Comparison of ENCODE assay signal across 1 cellular context in the genomic region with DNA sequence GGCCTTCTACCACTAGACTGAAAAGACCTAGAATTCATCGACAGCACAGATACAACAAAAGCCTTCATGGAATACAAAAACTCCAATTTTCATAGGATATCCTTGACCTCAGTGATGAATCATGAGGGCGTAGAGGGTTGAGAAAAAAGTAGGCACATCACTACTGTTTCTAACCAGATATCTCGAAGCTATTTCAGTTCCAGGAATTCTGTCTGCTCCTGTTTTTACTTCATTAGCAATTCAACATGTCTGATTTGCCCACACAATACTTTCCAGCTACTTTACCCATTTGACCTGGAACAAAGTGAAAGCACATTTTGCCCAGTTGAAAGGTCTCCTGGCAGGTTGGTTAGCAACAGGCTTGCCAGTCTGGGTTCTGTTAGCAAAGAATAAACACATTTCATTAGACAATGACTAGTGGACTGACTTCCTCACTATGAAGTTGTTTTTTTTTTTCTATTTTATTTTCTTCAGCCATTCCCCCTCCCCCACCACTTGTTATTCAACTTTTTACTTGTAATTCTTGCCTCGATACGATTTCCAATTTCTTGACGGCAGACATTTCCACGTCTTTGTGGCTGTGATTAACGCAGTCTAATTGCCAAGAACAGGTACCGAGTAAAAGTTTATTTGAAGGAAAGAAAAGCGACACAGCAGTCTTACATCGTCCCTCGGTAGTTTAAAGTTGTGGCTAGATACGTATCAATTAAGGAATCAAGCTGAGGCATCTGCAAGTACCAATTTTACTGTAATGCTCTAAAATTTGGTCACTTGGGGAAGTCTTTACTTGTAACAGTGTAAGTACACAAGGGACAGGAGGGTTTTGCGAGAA.
TF ChIP-seq lines count a peak whose summit lies in the region.

No MANE protein-coding gene starts in this region.

TF ChIP-seq in HepG2, 621 proteins besides CTCF, POLR2A, EP300 and RAD21 (continued from another document and continues in another):
- TF ChIP-seq, protein P1, sequence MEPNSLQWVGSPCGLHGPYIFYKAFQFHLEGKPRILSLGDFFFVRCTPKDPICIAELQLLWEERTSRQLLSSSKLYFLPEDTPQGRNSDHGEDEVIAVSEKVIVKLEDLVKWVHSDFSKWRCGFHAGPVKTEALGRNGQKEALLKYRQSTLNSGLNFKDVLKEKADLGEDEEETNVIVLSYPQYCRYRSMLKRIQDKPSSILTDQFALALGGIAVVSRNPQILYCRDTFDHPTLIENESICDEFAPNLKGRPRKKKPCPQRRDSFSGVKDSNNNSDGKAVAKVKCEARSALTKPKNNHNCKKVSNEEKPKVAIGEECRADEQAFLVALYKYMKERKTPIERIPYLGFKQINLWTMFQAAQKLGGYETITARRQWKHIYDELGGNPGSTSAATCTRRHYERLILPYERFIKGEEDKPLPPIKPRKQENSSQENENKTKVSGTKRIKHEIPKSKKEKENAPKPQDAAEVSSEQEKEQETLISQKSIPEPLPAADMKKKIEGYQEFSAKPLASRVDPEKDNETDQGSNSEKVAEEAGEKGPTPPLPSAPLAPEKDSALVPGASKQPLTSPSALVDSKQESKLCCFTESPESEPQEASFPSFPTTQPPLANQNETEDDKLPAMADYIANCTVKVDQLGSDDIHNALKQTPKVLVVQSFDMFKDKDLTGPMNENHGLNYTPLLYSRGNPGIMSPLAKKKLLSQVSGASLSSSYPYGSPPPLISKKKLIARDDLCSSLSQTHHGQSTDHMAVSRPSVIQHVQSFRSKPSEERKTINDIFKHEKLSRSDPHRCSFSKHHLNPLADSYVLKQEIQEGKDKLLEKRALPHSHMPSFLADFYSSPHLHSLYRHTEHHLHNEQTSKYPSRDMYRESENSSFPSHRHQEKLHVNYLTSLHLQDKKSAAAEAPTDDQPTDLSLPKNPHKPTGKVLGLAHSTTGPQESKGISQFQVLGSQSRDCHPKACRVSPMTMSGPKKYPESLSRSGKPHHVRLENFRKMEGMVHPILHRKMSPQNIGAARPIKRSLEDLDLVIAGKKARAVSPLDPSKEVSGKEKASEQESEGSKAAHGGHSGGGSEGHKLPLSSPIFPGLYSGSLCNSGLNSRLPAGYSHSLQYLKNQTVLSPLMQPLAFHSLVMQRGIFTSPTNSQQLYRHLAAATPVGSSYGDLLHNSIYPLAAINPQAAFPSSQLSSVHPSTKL (CRISPR knock-in tag; IDR thresholded peaks at IDR 0.05), result no peak
- TF ChIP-seq MAZ (IDR thresholded peaks at IDR 0.05; ENCODE audit: borderline replicate concordance, low read depth, low read length) (no peak), MAZ (CRISPR knock-in tag; IDR thresholded peaks at IDR 0.05; ENCODE audit: low read depth) (0 out of 2 replicates have a peak, but pooled peaks have one; percentile 3), REPIN1 (CRISPR knock-in tag; IDR thresholded peaks at IDR 0.05; ENCODE audit: borderline replicate concordance, low read depth) (0 out of 2 replicates have a peak, but pooled peaks have one; percentile 50), HOXA5 (CRISPR knock-in tag; IDR thresholded peaks at IDR 0.05) (0 out of 2 replicates have a peak, but pooled peaks have one; percentile 7), SP2 (CRISPR knock-in tag; IDR thresholded peaks at IDR 0.05) (no peak), ZFP82 (CRISPR knock-in tag; IDR thresholded peaks at IDR 0.05; ENCODE audit: borderline replicate concordance) (no peak), ZNF383 (CRISPR knock-in tag; IDR thresholded peaks at IDR 0.05; ENCODE audit: borderline replicate concordance) (no peak), SIX4 (CRISPR knock-in tag; IDR thresholded peaks at IDR 0.05) (no peak), FOSL1 (CRISPR knock-in tag; IDR thresholded peaks at IDR 0.05; ENCODE audit: borderline replicate concordance) (no peak), POLR2AphosphoS5 (IDR thresholded peaks at IDR 0.05; ENCODE audit: low read depth, low read length) (no peak), SRSF1 (optimal IDR thresholded peaks at IDR 0.05; ENCODE audit: low read depth, low read length) (no peak), ZNF253 (CRISPR knock-in tag; IDR thresholded peaks at IDR 0.05; ENCODE audit: borderline replicate concordance) (no peak), ATF1 (CRISPR knock-in tag; IDR thresholded peaks at IDR 0.05) (0 out of 2 replicates have a peak, but pooled peaks have one; percentile 53), TP53 (CRISPR knock-in tag; conservative IDR thresholded peaks at IDR 0.05) (no peak), RFXAP (CRISPR knock-in tag; IDR thresholded peaks at IDR 0.05; ENCODE audit: borderline replicate concordance) (no peak), ZNF550 (CRISPR knock-in tag; IDR thresholded peaks at IDR 0.05; ENCODE audit: borderline replicate concordance) (no peak), BHLHE40 (IDR thresholded peaks at IDR 0.05; ENCODE audit: low read length) (no peak), MIXL1 (CRISPR knock-in tag; IDR thresholded peaks at IDR 0.05) (no peak)
- TF ChIP-seq, protein P2, sequence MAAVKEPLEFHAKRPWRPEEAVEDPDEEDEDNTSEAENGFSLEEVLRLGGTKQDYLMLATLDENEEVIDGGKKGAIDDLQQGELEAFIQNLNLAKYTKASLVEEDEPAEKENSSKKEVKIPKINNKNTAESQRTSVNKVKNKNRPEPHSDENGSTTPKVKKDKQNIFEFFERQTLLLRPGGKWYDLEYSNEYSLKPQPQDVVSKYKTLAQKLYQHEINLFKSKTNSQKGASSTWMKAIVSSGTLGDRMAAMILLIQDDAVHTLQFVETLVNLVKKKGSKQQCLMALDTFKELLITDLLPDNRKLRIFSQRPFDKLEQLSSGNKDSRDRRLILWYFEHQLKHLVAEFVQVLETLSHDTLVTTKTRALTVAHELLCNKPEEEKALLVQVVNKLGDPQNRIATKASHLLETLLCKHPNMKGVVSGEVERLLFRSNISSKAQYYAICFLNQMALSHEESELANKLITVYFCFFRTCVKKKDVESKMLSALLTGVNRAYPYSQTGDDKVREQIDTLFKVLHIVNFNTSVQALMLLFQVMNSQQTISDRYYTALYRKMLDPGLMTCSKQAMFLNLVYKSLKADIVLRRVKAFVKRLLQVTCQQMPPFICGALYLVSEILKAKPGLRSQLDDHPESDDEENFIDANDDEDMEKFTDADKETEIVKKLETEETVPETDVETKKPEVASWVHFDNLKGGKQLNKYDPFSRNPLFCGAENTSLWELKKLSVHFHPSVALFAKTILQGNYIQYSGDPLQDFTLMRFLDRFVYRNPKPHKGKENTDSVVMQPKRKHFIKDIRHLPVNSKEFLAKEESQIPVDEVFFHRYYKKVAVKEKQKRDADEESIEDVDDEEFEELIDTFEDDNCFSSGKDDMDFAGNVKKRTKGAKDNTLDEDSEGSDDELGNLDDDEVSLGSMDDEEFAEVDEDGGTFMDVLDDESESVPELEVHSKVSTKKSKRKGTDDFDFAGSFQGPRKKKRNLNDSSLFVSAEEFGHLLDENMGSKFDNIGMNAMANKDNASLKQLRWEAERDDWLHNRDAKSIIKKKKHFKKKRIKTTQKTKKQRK (IDR thresholded peaks at IDR 0.05; ENCODE audit: low read length), result no peak
- TF ChIP-seq, protein P3, sequence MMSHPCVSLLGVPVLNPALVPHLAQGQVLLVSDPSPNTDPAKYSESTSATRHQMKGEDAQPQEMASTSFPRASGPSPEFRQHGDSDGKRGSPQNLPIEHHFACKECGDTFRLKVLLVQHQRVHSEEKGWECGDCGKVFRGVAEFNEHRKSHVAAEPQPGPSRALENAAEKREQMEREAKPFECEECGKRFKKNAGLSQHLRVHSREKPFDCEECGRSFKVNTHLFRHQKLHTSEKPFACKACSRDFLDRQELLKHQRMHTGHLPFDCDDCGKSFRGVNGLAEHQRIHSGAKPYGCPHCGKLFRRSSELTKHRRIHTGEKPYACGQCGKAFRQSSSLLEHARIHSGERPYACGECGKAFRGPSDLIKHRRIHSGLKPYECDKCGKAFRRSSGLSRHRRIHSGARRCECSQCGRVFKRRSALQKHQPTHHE (CRISPR knock-in tag; IDR thresholded peaks at IDR 0.05; ENCODE audit: borderline replicate concordance), result 0 out of 2 replicates have a peak, but pooled peaks have one; percentile 18
- TF ChIP-seq, protein P4, sequence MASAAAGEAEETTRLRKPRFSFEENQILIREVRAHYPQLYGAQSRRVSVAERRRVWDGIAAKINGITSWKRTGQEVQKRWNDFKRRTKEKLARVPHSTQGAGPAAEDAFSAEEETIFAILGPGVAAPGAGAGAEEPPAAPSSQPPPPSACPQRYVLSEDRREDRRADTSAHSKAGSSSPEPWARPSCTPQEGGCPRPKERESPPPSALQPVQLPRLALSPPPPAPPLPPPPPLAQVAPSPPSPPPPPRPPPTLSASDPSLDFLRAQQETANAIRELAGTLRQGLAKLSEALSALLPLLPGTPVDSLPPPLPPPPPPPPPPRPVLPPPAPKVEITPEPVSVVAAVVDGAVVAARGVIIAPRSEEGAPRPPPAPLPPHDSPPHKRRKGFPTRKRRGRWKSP (CRISPR knock-in tag; IDR thresholded peaks at IDR 0.05), result 0 out of 2 replicates have a peak, but pooled peaks have one; percentile 2
- TF ChIP-seq, protein P5, sequence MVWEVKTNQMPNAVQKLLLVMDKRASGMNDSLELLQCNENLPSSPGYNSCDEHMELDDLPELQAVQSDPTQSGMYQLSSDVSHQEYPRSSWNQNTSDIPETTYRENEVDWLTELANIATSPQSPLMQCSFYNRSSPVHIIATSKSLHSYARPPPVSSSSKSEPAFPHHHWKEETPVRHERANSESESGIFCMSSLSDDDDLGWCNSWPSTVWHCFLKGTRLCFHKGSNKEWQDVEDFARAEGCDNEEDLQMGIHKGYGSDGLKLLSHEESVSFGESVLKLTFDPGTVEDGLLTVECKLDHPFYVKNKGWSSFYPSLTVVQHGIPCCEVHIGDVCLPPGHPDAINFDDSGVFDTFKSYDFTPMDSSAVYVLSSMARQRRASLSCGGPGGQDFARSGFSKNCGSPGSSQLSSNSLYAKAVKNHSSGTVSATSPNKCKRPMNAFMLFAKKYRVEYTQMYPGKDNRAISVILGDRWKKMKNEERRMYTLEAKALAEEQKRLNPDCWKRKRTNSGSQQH (CRISPR knock-in tag; IDR thresholded peaks at IDR 0.05; ENCODE audit: low read depth), result no peak
- TF ChIP-seq, protein P6, sequence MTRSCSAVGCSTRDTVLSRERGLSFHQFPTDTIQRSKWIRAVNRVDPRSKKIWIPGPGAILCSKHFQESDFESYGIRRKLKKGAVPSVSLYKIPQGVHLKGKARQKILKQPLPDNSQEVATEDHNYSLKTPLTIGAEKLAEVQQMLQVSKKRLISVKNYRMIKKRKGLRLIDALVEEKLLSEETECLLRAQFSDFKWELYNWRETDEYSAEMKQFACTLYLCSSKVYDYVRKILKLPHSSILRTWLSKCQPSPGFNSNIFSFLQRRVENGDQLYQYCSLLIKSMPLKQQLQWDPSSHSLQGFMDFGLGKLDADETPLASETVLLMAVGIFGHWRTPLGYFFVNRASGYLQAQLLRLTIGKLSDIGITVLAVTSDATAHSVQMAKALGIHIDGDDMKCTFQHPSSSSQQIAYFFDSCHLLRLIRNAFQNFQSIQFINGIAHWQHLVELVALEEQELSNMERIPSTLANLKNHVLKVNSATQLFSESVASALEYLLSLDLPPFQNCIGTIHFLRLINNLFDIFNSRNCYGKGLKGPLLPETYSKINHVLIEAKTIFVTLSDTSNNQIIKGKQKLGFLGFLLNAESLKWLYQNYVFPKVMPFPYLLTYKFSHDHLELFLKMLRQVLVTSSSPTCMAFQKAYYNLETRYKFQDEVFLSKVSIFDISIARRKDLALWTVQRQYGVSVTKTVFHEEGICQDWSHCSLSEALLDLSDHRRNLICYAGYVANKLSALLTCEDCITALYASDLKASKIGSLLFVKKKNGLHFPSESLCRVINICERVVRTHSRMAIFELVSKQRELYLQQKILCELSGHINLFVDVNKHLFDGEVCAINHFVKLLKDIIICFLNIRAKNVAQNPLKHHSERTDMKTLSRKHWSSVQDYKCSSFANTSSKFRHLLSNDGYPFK (CRISPR knock-in tag; IDR thresholded peaks at IDR 0.05; ENCODE audit: borderline replicate concordance), result no peak
- TF ChIP-seq, protein P7, sequence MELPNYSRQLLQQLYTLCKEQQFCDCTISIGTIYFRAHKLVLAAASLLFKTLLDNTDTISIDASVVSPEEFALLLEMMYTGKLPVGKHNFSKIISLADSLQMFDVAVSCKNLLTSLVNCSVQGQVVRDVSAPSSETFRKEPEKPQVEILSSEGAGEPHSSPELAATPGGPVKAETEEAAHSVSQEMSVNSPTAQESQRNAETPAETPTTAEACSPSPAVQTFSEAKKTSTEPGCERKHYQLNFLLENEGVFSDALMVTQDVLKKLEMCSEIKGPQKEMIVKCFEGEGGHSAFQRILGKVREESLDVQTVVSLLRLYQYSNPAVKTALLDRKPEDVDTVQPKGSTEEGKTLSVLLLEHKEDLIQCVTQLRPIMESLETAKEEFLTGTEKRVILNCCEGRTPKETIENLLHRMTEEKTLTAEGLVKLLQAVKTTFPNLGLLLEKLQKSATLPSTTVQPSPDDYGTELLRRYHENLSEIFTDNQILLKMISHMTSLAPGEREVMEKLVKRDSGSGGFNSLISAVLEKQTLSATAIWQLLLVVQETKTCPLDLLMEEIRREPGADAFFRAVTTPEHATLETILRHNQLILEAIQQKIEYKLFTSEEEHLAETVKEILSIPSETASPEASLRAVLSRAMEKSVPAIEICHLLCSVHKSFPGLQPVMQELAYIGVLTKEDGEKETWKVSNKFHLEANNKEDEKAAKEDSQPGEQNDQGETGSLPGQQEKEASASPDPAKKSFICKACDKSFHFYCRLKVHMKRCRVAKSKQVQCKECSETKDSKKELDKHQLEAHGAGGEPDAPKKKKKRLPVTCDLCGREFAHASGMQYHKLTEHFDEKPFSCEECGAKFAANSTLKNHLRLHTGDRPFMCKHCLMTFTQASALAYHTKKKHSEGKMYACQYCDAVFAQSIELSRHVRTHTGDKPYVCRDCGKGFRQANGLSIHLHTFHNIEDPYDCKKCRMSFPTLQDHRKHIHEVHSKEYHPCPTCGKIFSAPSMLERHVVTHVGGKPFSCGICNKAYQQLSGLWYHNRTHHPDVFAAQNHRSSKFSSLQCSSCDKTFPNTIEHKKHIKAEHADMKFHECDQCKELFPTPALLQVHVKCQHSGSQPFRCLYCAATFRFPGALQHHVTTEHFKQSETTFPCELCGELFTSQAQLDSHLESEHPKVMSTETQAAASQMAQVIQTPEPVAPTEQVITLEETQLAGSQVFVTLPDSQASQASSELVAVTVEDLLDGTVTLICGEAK (IDR thresholded peaks at IDR 0.05), result no peak
- TF ChIP-seq, protein P7 (CRISPR knock-in tag; IDR thresholded peaks at IDR 0.05), result no peak
